In the genomic region with DNA sequence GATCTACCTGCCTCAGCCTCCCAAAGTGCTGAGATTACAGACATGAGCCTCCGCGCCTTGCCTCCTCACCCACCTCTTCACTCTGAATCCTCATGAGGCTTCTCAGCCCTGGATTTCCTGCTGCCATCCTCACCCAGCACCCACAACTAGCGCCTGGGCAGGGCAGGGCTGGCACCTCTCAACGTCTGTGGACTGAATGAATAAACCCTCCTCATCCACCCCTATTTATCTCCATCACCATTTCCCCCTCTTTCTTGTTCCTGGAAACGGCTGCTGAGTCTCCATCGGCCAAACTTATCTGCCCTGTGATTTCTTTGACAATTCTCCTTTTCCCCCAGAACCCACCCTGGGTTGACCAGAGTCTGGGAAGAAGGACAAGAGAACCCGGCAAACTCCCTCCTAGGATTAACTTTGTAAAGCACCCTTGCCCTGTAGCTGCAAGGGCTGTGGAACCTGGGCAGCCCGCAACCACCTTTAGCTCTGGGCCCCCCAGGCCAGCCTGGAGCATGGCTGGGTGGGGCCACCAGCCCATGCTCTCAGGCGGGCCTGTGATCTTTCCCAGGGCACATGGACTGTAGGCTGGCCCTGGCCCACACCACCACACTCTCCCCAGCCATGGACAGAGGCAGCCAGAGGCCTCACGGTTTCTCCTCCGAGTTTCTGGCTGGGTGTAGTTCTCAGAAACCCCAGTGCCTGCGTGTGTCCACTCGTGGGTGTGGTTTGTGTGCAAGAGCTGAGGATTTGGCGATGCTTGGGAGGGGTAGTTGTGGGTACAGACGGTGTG, we compare ENCODE assay signal across 11 cellular contexts. TPM values are rescaled to one million over a fixed set of nuclear protein-coding genes. Genes with fewer than 3 reads are reported as not detected.
DNase-seq lines count a peak whose midpoint lies in the region; ATAC-seq and TF ChIP-seq lines count a peak whose summit lies in the region.
"Had no signal": no experiment of that assay in that cellular context is flagged by ENCODE, and none has a peak within 500 bp of the region (broad histone marks: within the 10 kb centered on the region; RNA-seq: fewer than 3 reads in every experiment).

No MANE protein-coding gene starts in this region.

- peaks cover 18% of the 10 kb centered on the region for H3K4me1 Mint-ChIP-seq in endothelial cell (ENCODE audit: unreplicated experiment)
- H3K4me1 Mint-ChIP-seq in stimulated activated naive B cell treated with anti-CD40 and anti-IgM and Interleukin-4, amounts not matched to agents 10 μg/mL and 1 μg/mL and 100 μg/mL, for 72 hours = peaks cover 50 to 71% of the 10 kb centered on the region in 2 donors

- H3K9me3 Mint-ChIP-seq in endothelial cell (ENCODE audit: unreplicated experiment) = no peaks in the 10 kb centered on the region
- no peaks in the 10 kb centered on the region for H3K9me3 Mint-ChIP-seq in stimulated activated naive B cell treated with anti-CD40 and anti-IgM and Interleukin-4, amounts not matched to agents 10 μg/mL and 1 μg/mL and 100 μg/mL, for 72 hours

- peak overlapping the region; percentile 83 for H3K4me3 ChIP-seq in Jurkat, Clone E6-1 (ENCODE audit: low read length)

- H3K27me3 Mint-ChIP-seq in endothelial cell (ENCODE audit: unreplicated experiment) = peaks cover 5% of the 10 kb centered on the region
- no peaks in the 10 kb centered on the region for H3K27me3 Mint-ChIP-seq in stimulated activated naive B cell treated with anti-CD40 and anti-IgM and Interleukin-4, amounts not matched to agents 10 μg/mL and 1 μg/mL and 100 μg/mL, for 72 hours

- no peak for ATAC-seq in stimulated activated naive B cell treated with anti-CD40 and anti-IgM and Interleukin-4, amounts not matched to agents 10 μg/mL and 1 μg/mL and 100 μg/mL, for 72 hours (replicated peaks)
- ATAC-seq in HG02763 (IDR thresholded peaks at IDR 0.05; ENCODE audit: unreplicated experiment) = no peak

- peak overlapping the region; percentile 70 for H3K4me3 Mint-ChIP-seq in endothelial cell (ENCODE audit: unreplicated experiment)
- H3K4me3 Mint-ChIP-seq in stimulated activated naive B cell treated with anti-CD40 and anti-IgM and Interleukin-4, amounts not matched to agents 10 μg/mL and 1 μg/mL and 100 μg/mL, for 72 hours = peak overlapping the region; percentile 87 to 97

- H3K36me3 Mint-ChIP-seq in endothelial cell (ENCODE audit: low read depth, unreplicated experiment) = no peaks in the 10 kb centered on the region
- peaks cover 19 to 33% of the 10 kb centered on the region in 2 donors for H3K36me3 Mint-ChIP-seq in stimulated activated naive B cell treated with anti-CD40 and anti-IgM and Interleukin-4, amounts not matched to agents 10 μg/mL and 1 μg/mL and 100 μg/mL, for 72 hours

- no peak for TF ChIP-seq CTCF in endothelial cell (IDR thresholded peaks at IDR 0.05; ENCODE audit: unreplicated experiment)

- DNase-seq in Jurkat, Clone E6-1 (ENCODE audit: low read depth, low spot score) = no peak
- peak; percentile 71 for DNase-seq in activated CD8-positive, alpha-beta memory T cell treated with anti-CD3 and anti-CD28 coated beads for 24 hours
- DNase-seq in endothelial cell (ENCODE audit: low spot score) (no peak), 8988T (no peak), NCI-H510A treated with DMSO at 0.1 percent for 48 hours (lab: John Stamatoyannopoulos, UW) (no peak), AML-193 (lab: John Stamatoyannopoulos, UW) (no peak)
- DNase-seq in stimulated activated naive B cell treated with anti-CD40 and anti-IgM and Interleukin-4, amounts not matched to agents 10 μg/mL and 1 μg/mL and 100 μg/mL, for 72 hours = no peak
- DNase-seq: KBM-7, NCI-H748 treated with DMSO at 0.1 percent for 48 hours had no signal

- H3K27ac Mint-ChIP-seq in endothelial cell (ENCODE audit: unreplicated experiment) = no peak overlapping the region
- H3K27ac Mint-ChIP-seq in stimulated activated naive B cell treated with anti-CD40 and anti-IgM and Interleukin-4, amounts not matched to agents 10 μg/mL and 1 μg/mL and 100 μg/mL, for 72 hours = peak overlapping the region; percentile 92

RNA-seq across cellular contexts. Expression of a gene that starts 2.4 kb away (rescaled TPM):
- polyA plus RNA-seq in Jurkat, Clone E6-1 (2012; ENCODE audit: insufficient read depth, insufficient read length) = 65.0 TPM
- total RNA-seq in endothelial cell (ENCODE audit: unreplicated experiment) = 1.5 TPM
- total RNA-seq: lung microvascular endothelial cell had no signal

RNA-seq across cellular contexts. Expression of a gene that starts 13.5 kb away (rescaled TPM):
- polyA plus RNA-seq in Jurkat, Clone E6-1 (2012; ENCODE audit: insufficient read depth, insufficient read length) = 39.9 TPM
- 30.4 TPM for total RNA-seq in endothelial cell (ENCODE audit: unreplicated experiment)
